In the genomic region with DNA sequence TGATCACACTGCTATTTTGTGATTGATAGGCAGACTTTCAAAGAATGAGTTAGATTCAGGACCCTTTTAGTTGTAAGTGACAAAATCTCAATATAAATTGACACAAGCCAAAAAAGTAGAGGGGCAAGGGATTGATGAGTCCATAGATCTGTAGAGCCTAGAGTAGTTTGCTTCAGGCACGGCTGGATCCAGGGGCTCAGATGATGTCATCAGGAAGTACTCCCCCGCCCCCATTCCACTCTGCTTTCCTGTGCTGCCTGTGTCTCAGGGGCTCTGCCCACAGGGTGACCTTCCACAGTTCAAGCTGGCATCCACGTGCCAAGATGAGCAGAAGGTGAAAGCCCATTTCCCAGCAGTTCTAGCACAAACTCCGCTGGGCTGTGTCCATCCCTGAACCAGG, we compare ENCODE assay signal across 1 cellular context.
TF ChIP-seq lines count a peak whose summit lies in the region.

No MANE protein-coding gene starts in this region.

TF ChIP-seq in endothelial cell of umbilical vein, 7 proteins besides CTCF, POLR2A, EP300 and RAD21:
- TF ChIP-seq GATA2 (IDR thresholded peaks at IDR 0.05; ENCODE audit: insufficient read depth, insufficient read length, low read depth, low read length): no peak
- TF ChIP-seq JUN (IDR thresholded peaks at IDR 0.05; ENCODE audit: borderline replicate concordance, insufficient read depth, insufficient read length, low read depth): peak; percentile 7
- TF ChIP-seq FOS (IDR thresholded peaks at IDR 0.05; ENCODE audit: borderline replicate concordance, insufficient read depth, low read length): no peak
- TF ChIP-seq MYC (IDR thresholded peaks at IDR 0.05; ENCODE audit: low read depth, low read length): no peak
